ENCODE assay signal across 31 cellular contexts in genomic region chr17:59131131-59131530, GRCh38.
"Had no signal": no experiment of that assay in that cellular context is flagged by ENCODE, and none has a peak within 500 bp of the region (broad histone marks: within the 10 kb centered on the region; RNA-seq: fewer than 3 reads in every experiment).

No MANE protein-coding gene starts in this region.

- ATAC-seq: activated CD8-positive, alpha-beta memory T cell treated with anti-CD3 and anti-CD28 coated beads, Interleukin-2, amount 10 ng/mL, durations not matched to agents 7 days and 5 days; activated naive CD8-positive, alpha-beta T cell treated with anti-CD3 and anti-CD28 coated beads, Interleukin-2, amount 50 U/mL, for 24 hours; PC-3; Right ventricle myocardium inferior had no signal

- H3K4me1 Mint-ChIP-seq: activated naive CD4-positive, alpha-beta T cell treated with anti-CD3 and anti-CD28 coated beads, Interleukin-2, amount 10 ng/mL, durations not matched to agents 7 days and 5 days; activated naive CD8-positive, alpha-beta T cell treated with anti-CD3 and anti-CD28 coated beads, Interleukin-2, amount 50 U/mL, for 24 hours had no signal

- H3K27ac Mint-ChIP-seq: activated CD4-positive, alpha-beta memory T cell treated with anti-CD3 and anti-CD28 coated beads, Interleukin-2, amount 10 ng/mL, durations not matched to agents 7 days and 5 days; activated CD8-positive, alpha-beta memory T cell treated with anti-CD3 and anti-CD28 coated beads, Interleukin-2, amount 10 ng/mL, durations not matched to agents 7 days and 5 days; activated naive CD4-positive, alpha-beta T cell treated with anti-CD3 and anti-CD28 coated beads, Interleukin-2, amount 10 ng/mL, durations not matched to agents 7 days and 5 days; activated naive CD8-positive, alpha-beta T cell; activated naive CD8-positive, alpha-beta T cell treated with anti-CD3 and anti-CD28 coated beads, Interleukin-2, amount 50 U/mL, for 24 hours had no signal

- H3K4me3 ChIP-seq: cardiac muscle cell had no signal

- H3K36me3 ChIP-seq: cardiac muscle cell had no signal

- H3K4me3 Mint-ChIP-seq: activated CD4-positive, alpha-beta memory T cell treated with anti-CD3 and anti-CD28 coated beads, Interleukin-2, amount 10 ng/mL, durations not matched to agents 7 days and 5 days; activated CD8-positive, alpha-beta memory T cell treated with anti-CD3 and anti-CD28 coated beads, Interleukin-2, amount 10 ng/mL, durations not matched to agents 7 days and 5 days; activated naive CD4-positive, alpha-beta T cell treated with anti-CD3 and anti-CD28 coated beads, Interleukin-2, amount 10 ng/mL, durations not matched to agents 7 days and 5 days; activated naive CD8-positive, alpha-beta T cell; activated naive CD8-positive, alpha-beta T cell treated with anti-CD3 and anti-CD28 coated beads, Interleukin-2, amount 50 U/mL, for 24 hours; central memory CD8-positive, alpha-beta T cell had no signal

- H3K27ac ChIP-seq: brain microvascular endothelial cell, cardiac muscle cell, RWPE1, WERI-Rb-1 had no signal

- H3K9me3 Mint-ChIP-seq: activated CD4-positive, alpha-beta memory T cell treated with anti-CD3 and anti-CD28 coated beads, Interleukin-2, amount 10 ng/mL, durations not matched to agents 7 days and 5 days; activated naive CD4-positive, alpha-beta T cell treated with anti-CD3 and anti-CD28 coated beads, Interleukin-2, amount 10 ng/mL, durations not matched to agents 7 days and 5 days; activated naive CD8-positive, alpha-beta T cell treated with anti-CD3 and anti-CD28 coated beads, Interleukin-2, amount 50 U/mL, for 24 hours; central memory CD8-positive, alpha-beta T cell had no signal

- DNase-seq: activated CD4-positive, alpha-beta memory T cell treated with anti-CD3 and anti-CD28 coated beads, Interleukin-2, amount 10 ng/mL, durations not matched to agents 7 days and 5 days; activated CD4-positive, alpha-beta T cell treated with anti-CD3 and anti-CD28 coated beads for 1 hour; activated CD4-positive, alpha-beta T cell treated with anti-CD3 and anti-CD28 coated beads for 48 hours; activated CD4-positive, CD25-positive, alpha-beta regulatory T cell; activated CD8-positive, alpha-beta memory T cell treated with anti-CD3 and anti-CD28 coated beads for 24 hours; activated CD8-positive, alpha-beta memory T cell treated with anti-CD3 and anti-CD28 coated beads, Interleukin-2, amount 10 ng/mL, durations not matched to agents 7 days and 5 days; activated CD8-positive, alpha-beta memory T cell treated with anti-CD3 and anti-CD28 coated beads, Interleukin-2, amount 50 U/mL, for 48 hours; activated effector memory CD4-positive, alpha-beta T cell treated with Interleukin-2 at 50 U/mL for 16 hours; activated naive CD4-positive, alpha-beta T cell treated with anti-CD3 and anti-CD28 coated beads, Interleukin-2, amount 10 ng/mL, durations not matched to agents 7 days and 5 days; activated naive CD8-positive, alpha-beta T cell treated with anti-CD3 and anti-CD28 coated beads, Interleukin-2, amount 50 U/mL, for 24 hours; activated T-cell treated with anti-CD3 and anti-CD28 coated beads, Interleukin-2, amount 50 U/mL, for 48 hours; amniotic stem cell; aorta; brain microvascular endothelial cell; NCI-H1105; NCI-H1436; NCI-H1694; NCI-H1930; NCI-H2081 treated with DMSO at 0.1 percent for 48 hours; NCI-H345; NCI-H524 treated with DMSO at 0.1 percent for 48 hours; PC-3; SIG-M5; T1000; WERI-Rb-1 had no signal

- FAIRE-seq: RCC 7860 had no signal

- H3K27me3 Mint-ChIP-seq: activated CD4-positive, alpha-beta memory T cell treated with anti-CD3 and anti-CD28 coated beads, Interleukin-2, amount 10 ng/mL, durations not matched to agents 7 days and 5 days; activated CD8-positive, alpha-beta memory T cell treated with anti-CD3 and anti-CD28 coated beads, Interleukin-2, amount 10 ng/mL, durations not matched to agents 7 days and 5 days; activated naive CD4-positive, alpha-beta T cell treated with anti-CD3 and anti-CD28 coated beads, Interleukin-2, amount 10 ng/mL, durations not matched to agents 7 days and 5 days; activated naive CD8-positive, alpha-beta T cell; activated naive CD8-positive, alpha-beta T cell treated with anti-CD3 and anti-CD28 coated beads, Interleukin-2, amount 50 U/mL, for 24 hours; central memory CD8-positive, alpha-beta T cell had no signal

- H3K27me3 ChIP-seq: brain microvascular endothelial cell, cardiac muscle cell had no signal
